15 cellular contexts compared by ENCODE assay signal in genomic region chr16:11152677-11153321, GRCh38.
DNase-seq lines count a peak whose midpoint lies in the region; ATAC-seq and TF ChIP-seq lines count a peak whose summit lies in the region.
"Had no signal": no experiment of that assay in that cellular context is flagged by ENCODE, and none has a peak within 500 bp of the region (broad histone marks: within the 10 kb centered on the region; RNA-seq: fewer than 3 reads in every experiment).

No MANE protein-coding gene starts in this region.

- no peaks in the 10 kb centered on the region for H3K9me3 ChIP-seq in right atrium auricular region
- no peaks in the 10 kb centered on the region for H3K9me3 ChIP-seq in effector memory CD4-positive, alpha-beta T cell (ENCODE audit: control insufficient read depth, low read length)
- H3K9me3 ChIP-seq: body of pancreas, MG63, stomach had no signal

- intact Hi-C loops in left ventricle myocardium superior (cut with micrococcal nuclease): no loop called here
- intact Hi-C loops in activated B cell treated with CpG ODN at 0.5 μM for 24 hours (cut with micrococcal nuclease): no loop called here

- POLR2A ChIA-PET in activated B cell treated with CpG ODN at 0.5 μM for 24 hours (lab: Charles Lee): interaction anchor here (1.1 to 1.2 kb wide), 2 partner anchors 59 to 73 kb away, joined by 3 read pairs; no protein-coding TSS in a partner anchor

- ATAC-seq in left ventricle myocardium superior (no peak), activated B cell treated with CpG ODN at 0.5 μM for 24 hours (ENCODE audit: low read depth) (peak; percentile 18), GM21360 (IDR thresholded peaks at IDR 0.05; ENCODE audit: unreplicated experiment) (no peak)
- peak; percentile 55 for ATAC-seq in stimulated activated memory B cell treated with anti-CD40 and anti-IgM and Interleukin-4, amounts not matched to agents 10 μg/mL and 1 μg/mL and 100 μg/mL, for 72 hours
- ATAC-seq: body of pancreas, left colon had no signal

- no peaks in the 10 kb centered on the region for H3K9me3 Mint-ChIP-seq in activated B cell treated with CpG ODN at 0.5 μM for 24 hours
- no peaks in the 10 kb centered on the region for H3K9me3 Mint-ChIP-seq in stimulated activated memory B cell treated with anti-CD40 and anti-IgM and Interleukin-4, amounts not matched to agents 10 μg/mL and 1 μg/mL and 100 μg/mL, for 72 hours

- CTCF ChIA-PET in activated B cell treated with CpG ODN at 0.5 μM for 24 hours (lab: Charles Lee): no interaction called here

- no peak overlapping the region for H3K27ac Mint-ChIP-seq in activated B cell treated with CpG ODN at 0.5 μM for 24 hours
- H3K27ac Mint-ChIP-seq in stimulated activated memory B cell treated with anti-CD40 and anti-IgM and Interleukin-4, amounts not matched to agents 10 μg/mL and 1 μg/mL and 100 μg/mL, for 72 hours: peak overlapping the region; percentile 12

- TF ChIP-seq CTCF in right atrium auricular region (IDR thresholded peaks at IDR 0.05) (no peak), activated B cell treated with CpG ODN at 0.5 μM for 24 hours (IDR thresholded peaks at IDR 0.05) (no peak)

- no peaks in the 10 kb centered on the region for H3K4me1 ChIP-seq in right atrium auricular region
- H3K4me1 ChIP-seq in effector memory CD4-positive, alpha-beta T cell (ENCODE audit: control insufficient read depth, insufficient read depth, low read length, poor library complexity, severe bottlenecking): no peaks in the 10 kb centered on the region
- H3K4me1 ChIP-seq: body of pancreas had no signal

- H3K36me3 Mint-ChIP-seq in activated B cell treated with CpG ODN at 0.5 μM for 24 hours (ENCODE audit: low read depth): peaks cover 33% of the 10 kb centered on the region
- H3K36me3 Mint-ChIP-seq in stimulated activated memory B cell treated with anti-CD40 and anti-IgM and Interleukin-4, amounts not matched to agents 10 μg/mL and 1 μg/mL and 100 μg/mL, for 72 hours: peaks cover 64% of the 10 kb centered on the region

- H3K4me3 ChIP-seq in right atrium auricular region: no peak overlapping the region
- H3K4me3 ChIP-seq in effector memory CD4-positive, alpha-beta T cell (ENCODE audit: insufficient read depth, low read depth, low read length, poor library complexity, severe bottlenecking): no peak overlapping the region
- H3K4me3 ChIP-seq: body of pancreas, MG63, stomach had no signal

- H3K27ac ChIP-seq in right atrium auricular region: no peak overlapping the region
- no peak overlapping the region for H3K27ac ChIP-seq in effector memory CD4-positive, alpha-beta T cell (ENCODE audit: insufficient read depth, low read length, poor library complexity, severe bottlenecking)
- H3K27ac ChIP-seq: body of pancreas, stomach had no signal

- no peak overlapping the region for H3K4me3 Mint-ChIP-seq in activated B cell treated with CpG ODN at 0.5 μM for 24 hours
- H3K4me3 Mint-ChIP-seq in stimulated activated memory B cell treated with anti-CD40 and anti-IgM and Interleukin-4, amounts not matched to agents 10 μg/mL and 1 μg/mL and 100 μg/mL, for 72 hours: no peak overlapping the region

- DNase-seq in left ventricle myocardium superior: peak; percentile 8
- DNase-seq in right atrium auricular region (ENCODE audit: low spot score): no peak
- peak; percentile 78 for DNase-seq in NCI-H69 (lab: John Stamatoyannopoulos, UW)
- DNase-seq in activated B cell treated with CpG ODN at 0.5 μM for 24 hours: no peak
- no peak for DNase-seq in effector memory CD4-positive, alpha-beta T cell
- DNase-seq in activated CD8-positive, alpha-beta memory T cell treated with anti-CD3 and anti-CD28 coated beads, Interleukin-2, amount 50 U/mL, for 4 hours: no peak
- DNase-seq: activated naive CD4-positive, alpha-beta T cell treated with Interleukin-2 at 50 U/mL for 16 hours; AML-193; body of pancreas; left colon; MG63; stomach; T-helper 9 cell had no signal

- H3K27me3 ChIP-seq in right atrium auricular region: no peaks in the 10 kb centered on the region
- no peaks in the 10 kb centered on the region for H3K27me3 ChIP-seq in effector memory CD4-positive, alpha-beta T cell (replicated peaks; ENCODE audit: control insufficient read depth, insufficient read depth, low read length, poor library complexity, severe bottlenecking)
- H3K27me3 ChIP-seq: body of pancreas, MG63, stomach had no signal

- peaks cover 25% of the 10 kb centered on the region for H3K4me1 Mint-ChIP-seq in activated B cell treated with CpG ODN at 0.5 μM for 24 hours
- peaks cover 27% of the 10 kb centered on the region for H3K4me1 Mint-ChIP-seq in stimulated activated memory B cell treated with anti-CD40 and anti-IgM and Interleukin-4, amounts not matched to agents 10 μg/mL and 1 μg/mL and 100 μg/mL, for 72 hours

- H3K36me3 ChIP-seq in right atrium auricular region: no peaks in the 10 kb centered on the region
- no peaks in the 10 kb centered on the region for H3K36me3 ChIP-seq in effector memory CD4-positive, alpha-beta T cell (ENCODE audit: control insufficient read depth, insufficient read depth, low read length)
- H3K36me3 ChIP-seq: MG63 had no signal

- no peaks in the 10 kb centered on the region for H3K27me3 Mint-ChIP-seq in activated B cell treated with CpG ODN at 0.5 μM for 24 hours
- no peaks in the 10 kb centered on the region for H3K27me3 Mint-ChIP-seq in stimulated activated memory B cell treated with anti-CD40 and anti-IgM and Interleukin-4, amounts not matched to agents 10 μg/mL and 1 μg/mL and 100 μg/mL, for 72 hours

Comparison
In these comparisons a context has a peak if more than half of its experiments do, and no peak if none do; other contexts are left out.
1. DNase-seq: peak in left ventricle myocardium superior (single experiment) and NCI-H69 (single experiment); none in right atrium auricular region (single experiment), activated B cell treated with CpG ODN at 0.5 μM for 24 hours (single experiment), effector memory CD4-positive, alpha-beta T cell (0 of 3) and activated CD8-positive, alpha-beta memory T cell treated with anti-CD3 and anti-CD28 coated beads, Interleukin-2, amount 50 U/mL, for 4 hours (single experiment).
2. ATAC-seq: peak in activated B cell treated with CpG ODN at 0.5 μM for 24 hours (single experiment) and stimulated activated memory B cell treated with anti-CD40 and anti-IgM and Interleukin-4, amounts not matched to agents 10 μg/mL and 1 μg/mL and 100 μg/mL, for 72 hours (single experiment); none in left ventricle myocardium superior (single experiment) and GM21360 (single experiment).